ENCODE assay signal across 15 cellular contexts in genomic region chr18:65365245-65365955, GRCh38.
"Had no signal": no experiment of that assay in that cellular context is flagged by ENCODE, and none has a peak within 500 bp of the region (broad histone marks: within the 10 kb centered on the region; RNA-seq: fewer than 3 reads in every experiment).

No MANE protein-coding gene starts in this region.

- FAIRE-seq: TTC549 had no signal

- H3K9me3 ChIP-seq: body of pancreas, esophagus squamous epithelium, heart right ventricle, psoas muscle, testis, upper lobe of left lung had no signal

- DNase-seq: activated CD4-positive, alpha-beta memory T cell treated with anti-CD3 and anti-CD28 coated beads, Interleukin-2, amount 10 ng/mL, durations not matched to agents 7 days and 5 days; activated CD4-positive, alpha-beta T cell treated with anti-CD3 and anti-CD28 coated beads for 36 hours; activated naive CD4-positive, alpha-beta T cell treated with Interleukin-2 at 50 U/mL for 16 hours; activated T-cell treated with anti-CD3 and anti-CD28 coated beads, Interleukin-2, amount 50 U/mL, for 24 hours; body of pancreas; caudate nucleus; effector memory CD8-positive, alpha-beta T cell; esophagus squamous epithelium; heart right ventricle; left ventricle myocardium superior; psoas muscle; stimulated activated CD4-positive, alpha-beta T cell treated with anti-CD3 and anti-CD28 coated beads, Interleukin-4, amount 100 ng/mL, for 4 hours; testis; upper lobe of left lung had no signal

- H3K36me3 ChIP-seq: esophagus squamous epithelium, heart right ventricle, upper lobe of left lung had no signal

- H3K4me1 ChIP-seq: body of pancreas, esophagus squamous epithelium, heart right ventricle, psoas muscle, testis, upper lobe of left lung had no signal

- H3K27ac ChIP-seq: body of pancreas, esophagus squamous epithelium, heart right ventricle, psoas muscle, testis, upper lobe of left lung had no signal

- H3K27me3 ChIP-seq: body of pancreas, esophagus squamous epithelium, heart right ventricle, testis, upper lobe of left lung had no signal

- H3K4me3 ChIP-seq: body of pancreas, esophagus squamous epithelium, heart right ventricle, psoas muscle, testis, upper lobe of left lung had no signal
